9 cellular contexts compared by ENCODE assay signal in genomic region chr20:4998160-4998651, GRCh38. TPM values are rescaled to one million over a fixed set of nuclear protein-coding genes. Genes with fewer than 3 reads are reported as not detected.
DNase-seq lines count a peak whose midpoint lies in the region; ATAC-seq and TF ChIP-seq lines count a peak whose summit lies in the region.
"Had no signal": no experiment of that assay in that cellular context is flagged by ENCODE, and none has a peak within 500 bp of the region (broad histone marks: within the 10 kb centered on the region; RNA-seq: fewer than 3 reads in every experiment).

No MANE protein-coding gene starts in this region.

- H3K9me3 ChIP-seq in cardiac muscle cell (ENCODE audit: low read depth): no peaks in the 10 kb centered on the region
- H3K9me3 ChIP-seq in Loucy (ENCODE audit: insufficient read depth, low read depth, low read length): no peaks in the 10 kb centered on the region

- CTCF ChIA-PET in RWPE1 (lab: Yijun Ruan, JAX): interaction anchor here (0.6 kb wide), 1 partner anchor 91 kb away, joined by 3 read pairs; no protein-coding TSS in a partner anchor

- no peak overlapping the region for H2AFZ ChIP-seq in Loucy (ENCODE audit: low read length)

- H3K4me3 ChIP-seq in cardiac muscle cell (no peak overlapping the region), Loucy (ENCODE audit: low read length, poor library complexity, severe bottlenecking) (peak overlapping the region; percentile 99), cardiac fibroblast (replicated peaks in 1 of 2; ENCODE audit: low read depth in 2 of 2, low read length in 2 of 2) (no peak overlapping the region)

- no peaks in the 10 kb centered on the region for H3K9me2 ChIP-seq in Loucy (replicated peaks; ENCODE audit: low read depth, low read length)

- no peaks in the 10 kb centered on the region for H4K20me1 ChIP-seq in Loucy (ENCODE audit: insufficient read depth, low read length, poor library complexity, severe bottlenecking)

- no peak overlapping the region for H3K27ac ChIP-seq in cardiac muscle cell
- H3K27ac ChIP-seq in RWPE1: no peak overlapping the region

- H3K36me3 Mint-ChIP-seq in type B pancreatic cell: peaks cover 11% of the 10 kb centered on the region

- H3F3A ChIP-seq in Loucy (ENCODE audit: low read depth): no peaks in the 10 kb centered on the region

- peaks cover 11% of the 10 kb centered on the region for H3K27me3 ChIP-seq in cardiac muscle cell
- no peaks in the 10 kb centered on the region for H3K27me3 ChIP-seq in Loucy (ENCODE audit: insufficient read depth, low read length, poor library complexity, severe bottlenecking)

- ATAC-seq in left ventricle myocardium superior: no peak

- peaks cover 68% of the 10 kb centered on the region for H3K79me2 ChIP-seq in Loucy (ENCODE audit: insufficient read depth, low read length)

- H3K36me3 ChIP-seq in cardiac muscle cell: no peaks in the 10 kb centered on the region
- no peaks in the 10 kb centered on the region for H3K36me3 ChIP-seq in Loucy (ENCODE audit: insufficient read depth, low read length)

- intact Hi-C loops in left ventricle myocardium superior (cut with micrococcal nuclease): no loop called here

- POLR2A ChIA-PET in RWPE1 (lab: Yijun Ruan, JAX; ENCODE audit: low non-redundant PET): no interaction called here

- H3K27ac Mint-ChIP-seq in type B pancreatic cell: no peak overlapping the region

- no peaks in the 10 kb centered on the region for H3K9me3 Mint-ChIP-seq in type B pancreatic cell

- H3K9ac ChIP-seq in Loucy (ENCODE audit: low read depth, low read length, poor library complexity, severe bottlenecking): peak overlapping the region; percentile 71

- DNase-seq in cardiac muscle cell (ENCODE audit: low read depth in 1 of 2, low spot score in 1 of 2) (no peak), left ventricle myocardium superior (no peak), cardiac fibroblast (ENCODE audit: low read depth in 2 of 2) (no peak), type B pancreatic cell (ENCODE audit: extremely low spot score, unreplicated experiment) (no peak), RWPE1 (ENCODE audit: low spot score) (no peak), DMS114 treated with DMSO at 0.1 percent for 48 hours (lab: John Stamatoyannopoulos, UW; ENCODE audit: unreplicated experiment) (no peak), inferior parietal cortex (ENCODE audit: extremely low spot score) (no peak)
- DNase-seq: NCI-H2107 had no signal

- peak overlapping the region; percentile 62 for H3K4me3 Mint-ChIP-seq in type B pancreatic cell

- peaks cover 18% of the 10 kb centered on the region for H3K4me1 Mint-ChIP-seq in type B pancreatic cell (ENCODE audit: unreplicated experiment)

- H3K4me1 ChIP-seq in cardiac muscle cell (ENCODE audit: low read depth) (no peaks in the 10 kb centered on the region), Loucy (ENCODE audit: insufficient read depth, low read length, poor library complexity, severe bottlenecking) (peaks cover 46% of the 10 kb centered on the region)

- peaks cover 20% of the 10 kb centered on the region for H3K27me3 Mint-ChIP-seq in type B pancreatic cell

- TF ChIP-seq CTCF in cardiac muscle cell (IDR thresholded peaks at IDR 0.05; ENCODE audit: low read depth, low read length) (peak; percentile 5), Loucy (conservative IDR thresholded peaks at IDR 0.05; ENCODE audit: low read length) (peak; percentile 43), cardiac fibroblast (IDR thresholded peaks at IDR 0.05; ENCODE audit: low read depth, low read length) (peak; percentile 11), type B pancreatic cell (conservative IDR thresholded peaks at IDR 0.05) (peak; percentile 51), RWPE1 (conservative IDR thresholded peaks at IDR 0.05; ENCODE audit: low read depth) (no peak)

- peak overlapping the region; percentile 99 for H3K4me2 ChIP-seq in Loucy (ENCODE audit: low read depth, low read length, poor library complexity, severe bottlenecking)

RNA-seq across cellular contexts. Expression of gene SLC23A2, which starts 3.1 kb away (rescaled TPM):
- 9.5 and 10.6 TPM in 2 replicates for total RNA-seq in cardiac muscle cell
- 5.9 and 11.5 TPM in 2 replicates for polyA plus RNA-seq in cardiac muscle cell
- 6.4 TPM for total RNA-seq in left ventricle myocardium superior
- 16.4 and 19.6 TPM in 2 replicates for total RNA-seq in type B pancreatic cell (ENCODE audit: low replicate concordance)
